27 cellular contexts compared by ENCODE assay signal in genomic region chr2:228378233-228378632, GRCh38.
"Had no signal": no experiment of that assay in that cellular context is flagged by ENCODE, and none has a peak within 500 bp of the region (broad histone marks: within the 10 kb centered on the region; RNA-seq: fewer than 3 reads in every experiment).

No MANE protein-coding gene starts in this region.

- H3K36me3 ChIP-seq: Peyer's patch, WERI-Rb-1 had no signal

- H3K27me3 ChIP-seq: Peyer's patch had no signal

- H3K4me3 ChIP-seq: Peyer's patch had no signal

- ATAC-seq: activated CD8-positive, alpha-beta memory T cell treated with anti-CD3 and anti-CD28 coated beads, Interleukin-2, amount 10 ng/mL, durations not matched to agents 7 days and 5 days; activated naive CD8-positive, alpha-beta T cell treated with anti-CD3 and anti-CD28 coated beads, Interleukin-2, amount 50 U/mL, for 24 hours had no signal

- H3K4me1 ChIP-seq: Peyer's patch had no signal

- DNase-seq: activated CD4-positive, alpha-beta memory T cell treated with anti-CD3 and anti-CD28 coated beads, Interleukin-2, amount 10 ng/mL, durations not matched to agents 7 days and 5 days; activated CD4-positive, alpha-beta T cell treated with anti-CD3 and anti-CD28 coated beads for 1 hour; activated CD4-positive, alpha-beta T cell treated with anti-CD3 and anti-CD28 coated beads for 48 hours; activated CD4-positive, CD25-positive, alpha-beta regulatory T cell; activated CD8-positive, alpha-beta memory T cell treated with anti-CD3 and anti-CD28 coated beads for 24 hours; activated CD8-positive, alpha-beta memory T cell treated with anti-CD3 and anti-CD28 coated beads, Interleukin-2, amount 10 ng/mL, durations not matched to agents 7 days and 5 days; activated CD8-positive, alpha-beta memory T cell treated with anti-CD3 and anti-CD28 coated beads, Interleukin-2, amount 50 U/mL, for 48 hours; activated effector memory CD4-positive, alpha-beta T cell treated with Interleukin-2 at 50 U/mL for 16 hours; activated naive CD4-positive, alpha-beta T cell treated with anti-CD3 and anti-CD28 coated beads, Interleukin-2, amount 10 ng/mL, durations not matched to agents 7 days and 5 days; activated naive CD8-positive, alpha-beta T cell treated with anti-CD3 and anti-CD28 coated beads, Interleukin-2, amount 50 U/mL, for 24 hours; activated T-cell treated with anti-CD3 and anti-CD28 coated beads, Interleukin-2, amount 50 U/mL, for 48 hours; anterior cingulate cortex; NCI-H146; NCI-H2029 treated with DMSO at 0.1 percent for 48 hours; NCI-H2107; NCI-H2171; NCI-H510A; NCI-H526; NCI-H748 treated with DMSO at 0.1 percent for 48 hours; NK-92 treated with Interleukin-12 subunit alpha and Interleukin-12 subunit beta, amount 100 ng/mL, for 24 hours; PC-3; Peyer's patch; SW 1271; T-helper 1 cell; T-helper 2 cell; T-helper 9 cell; WERI-Rb-1 had no signal

- H3K27ac ChIP-seq: Peyer's patch, WERI-Rb-1 had no signal

- H3K9me3 ChIP-seq: Peyer's patch had no signal
